Comparison of ENCODE assay signal across 8 cellular contexts in the genomic region with DNA sequence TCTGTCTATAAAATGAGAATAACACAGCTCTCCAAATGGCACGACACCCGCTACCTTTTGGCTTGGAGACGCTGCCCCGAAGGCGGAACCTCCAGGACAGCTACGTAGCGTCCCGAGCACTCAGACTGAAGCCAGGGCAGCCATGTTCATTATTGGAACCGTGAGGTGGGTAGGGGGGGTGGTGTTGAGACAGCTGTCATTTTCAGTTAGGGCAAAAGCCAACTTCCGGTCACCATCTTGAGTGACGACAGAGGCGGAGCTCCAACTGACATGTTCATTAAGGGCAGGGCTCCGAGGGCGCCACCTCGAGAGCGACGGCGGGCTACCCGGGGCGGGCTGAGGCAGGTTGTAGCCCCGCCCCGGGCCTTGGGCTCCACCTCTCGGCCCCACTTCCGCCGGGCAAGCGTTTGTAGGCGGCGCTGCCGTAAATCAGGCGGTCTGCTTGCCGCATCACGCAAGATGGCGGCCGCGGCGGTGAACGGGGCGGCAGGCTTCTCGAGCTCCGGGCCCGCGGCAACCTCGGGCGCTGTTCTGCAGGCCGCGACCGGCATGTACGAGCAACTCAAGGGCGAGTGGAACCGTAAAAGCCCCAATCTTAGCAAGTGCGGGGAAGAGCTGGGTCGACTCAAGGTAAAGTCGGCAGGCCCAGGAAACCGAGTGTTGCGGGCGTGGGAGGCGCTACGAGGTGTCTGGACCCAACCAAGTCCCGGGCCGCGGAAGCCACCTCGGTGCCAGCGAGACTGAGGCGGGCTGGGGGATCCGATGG.
DNase-seq lines count a peak whose midpoint lies in the region; ATAC-seq and TF ChIP-seq lines count a peak whose summit lies in the region.

A gene (plus strand): TSS at position 240 of the 766 bp plus-strand sequence. CDS start 31 bp downstream, at position 271.

- H4K20me1 ChIP-seq in MM.1S (ENCODE audit: insufficient read depth, low read length) = no peaks in the 10 kb centered on the region

- peaks cover 41% of the 10 kb centered on the region for H3K79me2 ChIP-seq in MM.1S (ENCODE audit: low read length)

- H3K4me3 ChIP-seq in HAP-1 = peak within 1 kb of the TSS; percentile 96
- H3K4me3 ChIP-seq in MM.1S (ENCODE audit: low read length) = peak within 1 kb of the TSS; percentile 89

- H3K4me3 Mint-ChIP-seq in nephron progenitor cell = peak within 1 kb of the TSS; percentile 100
- H3K4me3 Mint-ChIP-seq in stimulated activated naive CD8-positive, alpha-beta T cell treated with anti-CD3 and anti-CD28 coated beads, Interleukin-15, amount 100 ng/mL, for 72 hours = peak within 1 kb of the TSS; percentile 92 to 99

- no peaks in the 10 kb centered on the region for H3K9me2 ChIP-seq in MM.1S (replicated peaks; ENCODE audit: insufficient read depth, low read length)

- peak within 1 kb of the TSS; percentile 88 for H3K27ac Mint-ChIP-seq in nephron progenitor cell
- peak within 1 kb of the TSS; percentile 99 to 100 for H3K27ac Mint-ChIP-seq in stimulated activated naive CD8-positive, alpha-beta T cell treated with anti-CD3 and anti-CD28 coated beads, Interleukin-15, amount 100 ng/mL, for 72 hours

- peak; percentile 98 for ATAC-seq in stimulated activated naive CD8-positive, alpha-beta T cell treated with anti-CD3 and anti-CD28 coated beads, Interleukin-15, amount 100 ng/mL, for 72 hours

- peaks cover 29% of the 10 kb centered on the region for H3K36me3 ChIP-seq in HAP-1 (replicated peaks)
- no peaks in the 10 kb centered on the region for H3K36me3 ChIP-seq in MM.1S (replicated peaks; ENCODE audit: insufficient read depth, low read length)

- peak within 1 kb of the TSS; percentile 89 for H3K4me2 ChIP-seq in MM.1S (ENCODE audit: low read depth, low read length)

- TF ChIP-seq CTCF in MM.1S (IDR thresholded peaks at IDR 0.05; ENCODE audit: low read length) = peak; percentile 18; the same call in 1 of the 2 replicates
- no peak for TF ChIP-seq CTCF in nephron progenitor cell (IDR thresholded peaks at IDR 0.05)

- H3K27me3 ChIP-seq in HAP-1 (ENCODE audit: low read depth) (no peaks in the 10 kb centered on the region), MM.1S (replicated peaks; ENCODE audit: insufficient read depth, low read length) (no peaks in the 10 kb centered on the region; the same call in 1 of the 2 replicates)

- in situ Hi-C loops in HAP-1 (cut with MboI; ENCODE audit: low sequenced_read_pairs) = no loop called here

- no peaks in the 10 kb centered on the region for H3K9me3 ChIP-seq in HAP-1
- no peaks in the 10 kb centered on the region for H3K9me3 ChIP-seq in MM.1S (replicated peaks; ENCODE audit: insufficient read depth, low read length)

- no peaks in the 10 kb centered on the region for H3K9me3 Mint-ChIP-seq in nephron progenitor cell
- H3K9me3 Mint-ChIP-seq in stimulated activated naive CD8-positive, alpha-beta T cell treated with anti-CD3 and anti-CD28 coated beads, Interleukin-15, amount 100 ng/mL, for 72 hours = no peaks in the 10 kb centered on the region

- H3K27me3 Mint-ChIP-seq in nephron progenitor cell (ENCODE audit: low read depth, poor library complexity) = peaks cover 28% of the 10 kb centered on the region
- no peaks in the 10 kb centered on the region for H3K27me3 Mint-ChIP-seq in stimulated activated naive CD8-positive, alpha-beta T cell treated with anti-CD3 and anti-CD28 coated beads, Interleukin-15, amount 100 ng/mL, for 72 hours

- peak within 1 kb of the TSS; percentile 55; the same call in 1 of the 2 replicates for H3K27ac ChIP-seq in MM.1S (ENCODE audit: low read length)

- H3K4me1 Mint-ChIP-seq in nephron progenitor cell = peaks cover 29% of the 10 kb centered on the region
- H3K4me1 Mint-ChIP-seq in stimulated activated naive CD8-positive, alpha-beta T cell treated with anti-CD3 and anti-CD28 coated beads, Interleukin-15, amount 100 ng/mL, for 72 hours = peaks cover 29% of the 10 kb centered on the region

- H2AFZ ChIP-seq in MM.1S (ENCODE audit: low read length) = peak within 1 kb of the TSS; percentile 63

- H3F3A ChIP-seq in MM.1S (ENCODE audit: insufficient read depth, low read length) = no peaks in the 10 kb centered on the region

- peak; percentile 99 for DNase-seq in GDM1 (lab: John Stamatoyannopoulos, UW)
- peak; percentile 98 to 99 for DNase-seq in HAP-1 (ENCODE audit: low spot score in 2 of 2)
- peak; percentile 99 for DNase-seq in MM.1S
- DNase-seq in SIG-M5 (lab: John Stamatoyannopoulos, UW) = peak; percentile 89
- DNase-seq in activated gamma-delta T cell (lab: John Stamatoyannopoulos, UW) = peak; percentile 95
- DNase-seq in fibroblast of the conjunctiva (ENCODE audit: low read depth) = peak; percentile 98
- DNase-seq in nephron progenitor cell = peak; percentile 97
- DNase-seq in stimulated activated naive CD8-positive, alpha-beta T cell treated with anti-CD3 and anti-CD28 coated beads, Interleukin-15, amount 100 ng/mL, for 72 hours = peak; percentile 99

- peaks cover 3% of the 10 kb centered on the region for H3K4me1 ChIP-seq in HAP-1
- 0 out of 2 replicates have a peak, but pooled peaks cover 3% of the 10 kb centered on the region for H3K4me1 ChIP-seq in MM.1S (ENCODE audit: low read length)

- H3K36me3 Mint-ChIP-seq in nephron progenitor cell (ENCODE audit: low read depth) = peaks cover 13% of the 10 kb centered on the region

- peak within 1 kb of the TSS; percentile 93 for H3K9ac ChIP-seq in MM.1S (ENCODE audit: low read length)

Comparison
In these comparisons a context has a peak if more than half of its experiments do, and no peak if none do; other contexts are left out.
1. Peak in every context shown above with its lines: DNase-seq, ATAC-seq, H3K4me3 ChIP-seq and H3K27ac ChIP-seq.